12 cellular contexts compared by ENCODE assay signal in the genomic region with DNA sequence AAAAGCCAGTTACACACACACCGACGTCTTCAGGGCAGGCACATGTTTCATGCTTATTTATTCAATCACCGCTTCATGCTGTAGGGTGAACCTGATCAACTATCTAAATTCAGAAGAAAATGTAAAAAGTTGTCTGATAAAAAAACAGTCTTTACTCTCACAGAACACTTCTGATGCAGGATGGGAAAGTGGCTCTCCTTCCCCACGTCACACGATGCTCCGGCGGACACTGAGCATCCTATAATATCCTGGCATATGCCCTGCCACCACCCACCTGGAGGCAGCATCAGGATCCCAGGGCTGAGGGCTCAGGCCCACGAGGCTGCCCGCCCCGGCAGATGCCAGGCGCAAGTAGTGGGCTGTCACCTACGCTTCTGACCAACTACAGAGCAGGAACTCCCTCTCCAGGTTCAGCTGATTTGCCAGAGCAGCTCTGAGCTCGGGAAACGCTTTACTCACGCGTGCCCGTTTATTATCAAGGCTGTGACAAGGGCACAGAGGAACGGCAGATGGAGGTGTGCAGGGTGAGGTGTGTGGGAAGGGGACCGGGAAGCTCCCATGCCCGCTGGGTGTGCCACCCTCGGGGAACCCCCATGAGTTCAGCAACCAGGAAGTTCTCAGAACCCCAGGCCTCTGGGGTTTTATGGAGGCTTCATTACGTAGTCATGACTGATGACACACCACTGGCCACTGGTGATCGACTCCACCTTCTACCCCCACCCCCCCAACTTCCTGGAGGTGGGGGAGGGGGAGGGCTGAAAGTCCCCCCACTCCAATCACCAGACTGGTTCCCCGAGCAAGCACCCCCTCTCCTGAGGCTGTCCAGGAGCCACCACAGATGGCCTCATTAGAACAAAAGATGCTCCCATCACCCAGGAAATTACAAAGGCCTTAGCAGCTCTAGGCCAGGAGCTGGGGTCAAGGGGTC. TPM values are rescaled to one million over a fixed set of nuclear protein-coding genes. Genes with fewer than 3 reads are reported as not detected.
DNase-seq lines count a peak whose midpoint lies in the region; ATAC-seq and TF ChIP-seq lines count a peak whose summit lies in the region.
"Had no signal": no experiment of that assay in that cellular context is flagged by ENCODE, and none has a peak within 500 bp of the region (broad histone marks: within the 10 kb centered on the region; RNA-seq: fewer than 3 reads in every experiment).

No MANE protein-coding gene starts in this region.

- no peak overlapping the region for H3K4me3 Mint-ChIP-seq in activated naive CD8-positive, alpha-beta T cell treated with anti-CD3 and anti-CD28 coated beads, Interleukin-2, amount 50 U/mL, for 24 hours
- H3K4me3 Mint-ChIP-seq: activated naive CD4-positive, alpha-beta T cell treated with anti-CD3 and anti-CD28 coated beads, Interleukin-2, amount 10 ng/mL, durations not matched to agents 7 days and 5 days; WTC11 had no signal

- ATAC-seq in GM21825 (IDR thresholded peaks at IDR 0.05; ENCODE audit: unreplicated experiment) (peak; percentile 22), HG03565 (IDR thresholded peaks at IDR 0.05; ENCODE audit: unreplicated experiment) (no peak)
- ATAC-seq in activated naive CD8-positive, alpha-beta T cell treated with anti-CD3 and anti-CD28 coated beads, Interleukin-2, amount 50 U/mL, for 24 hours, result peak; percentile 13
- ATAC-seq: WTC11 had no signal

- peaks cover 38% of the 10 kb centered on the region for H3K36me3 Mint-ChIP-seq in activated naive CD8-positive, alpha-beta T cell treated with anti-CD3 and anti-CD28 coated beads, Interleukin-2, amount 50 U/mL, for 24 hours (ENCODE audit: low read depth)

- peak; percentile 45 for DNase-seq in ELR (ENCODE audit: low read depth)
- no peak for DNase-seq in activated naive CD8-positive, alpha-beta T cell treated with anti-CD3 and anti-CD28 coated beads, Interleukin-2, amount 50 U/mL, for 24 hours
- peak; percentile 43 for DNase-seq in sigmoid colon
- no peak for DNase-seq in islet precursor cell
- no peak for DNase-seq in COR-L47 (lab: John Stamatoyannopoulos, UW)
- DNase-seq: activated naive CD4-positive, alpha-beta T cell treated with anti-CD3 and anti-CD28 coated beads, Interleukin-2, amount 10 ng/mL, durations not matched to agents 7 days and 5 days; MM.1S; uterus had no signal

- no peak overlapping the region for H3K27ac ChIP-seq in sigmoid colon
- H3K27ac ChIP-seq: uterus had no signal

- no peaks in the 10 kb centered on the region for H3K4me1 ChIP-seq in sigmoid colon
- H3K4me1 ChIP-seq: uterus had no signal

- no peaks in the 10 kb centered on the region for H3K9me3 ChIP-seq in sigmoid colon
- H3K9me3 ChIP-seq: uterus had no signal

- TF ChIP-seq CTCF in sigmoid colon (IDR thresholded peaks at IDR 0.05), result no peak

- H3K36me3 ChIP-seq in sigmoid colon, result peaks cover 6 to 60% (median 29%) of the 10 kb centered on the region in 4 donors
- H3K36me3 ChIP-seq: uterus had no signal

- TF ChIP-seq EP300 in sigmoid colon (IDR thresholded peaks at IDR 0.05), result no peak

- H3K9me3 Mint-ChIP-seq in activated naive CD8-positive, alpha-beta T cell treated with anti-CD3 and anti-CD28 coated beads, Interleukin-2, amount 50 U/mL, for 24 hours, result no peaks in the 10 kb centered on the region
- H3K9me3 Mint-ChIP-seq: activated naive CD4-positive, alpha-beta T cell treated with anti-CD3 and anti-CD28 coated beads, Interleukin-2, amount 10 ng/mL, durations not matched to agents 7 days and 5 days had no signal

- TF ChIP-seq POLR2A in sigmoid colon (IDR thresholded peaks at IDR 0.05), result no peak

- intact Hi-C loops in sigmoid colon (cut with DNase I), result no loop called here

- peak overlapping the region; percentile 39 for H3K27ac Mint-ChIP-seq in activated naive CD8-positive, alpha-beta T cell treated with anti-CD3 and anti-CD28 coated beads, Interleukin-2, amount 50 U/mL, for 24 hours
- H3K27ac Mint-ChIP-seq: activated naive CD4-positive, alpha-beta T cell treated with anti-CD3 and anti-CD28 coated beads, Interleukin-2, amount 10 ng/mL, durations not matched to agents 7 days and 5 days; WTC11 had no signal

- H3K27me3 Mint-ChIP-seq in activated naive CD8-positive, alpha-beta T cell treated with anti-CD3 and anti-CD28 coated beads, Interleukin-2, amount 50 U/mL, for 24 hours, result no peaks in the 10 kb centered on the region
- H3K27me3 Mint-ChIP-seq: activated naive CD4-positive, alpha-beta T cell treated with anti-CD3 and anti-CD28 coated beads, Interleukin-2, amount 10 ng/mL, durations not matched to agents 7 days and 5 days had no signal

- whole genome bisulfite sequencing in sigmoid colon, 2 donors, result 61 to 76% methylated on average over 24 of the region's 24 CpGs

- no peaks in the 10 kb centered on the region for H3K27me3 ChIP-seq in sigmoid colon
- H3K27me3 ChIP-seq: dorsolateral prefrontal cortex, uterus had no signal

- no peak overlapping the region for H3K4me3 ChIP-seq in sigmoid colon
- H3K4me3 ChIP-seq: dorsolateral prefrontal cortex, uterus had no signal

- H3K4me1 Mint-ChIP-seq in activated naive CD8-positive, alpha-beta T cell treated with anti-CD3 and anti-CD28 coated beads, Interleukin-2, amount 50 U/mL, for 24 hours, result peaks cover 50% of the 10 kb centered on the region
- H3K4me1 Mint-ChIP-seq: WTC11 had no signal

RNA-seq across cellular contexts. Expression of gene SLC15A4, which starts 32.1 kb away (rescaled TPM):
- total RNA-seq in sigmoid colon, result 10 to 100 TPM; 19.4 to 42.0 (median 24.2) TPM
- polyA plus RNA-seq in sigmoid colon, result 10 to 100 TPM in 1 of 3 donors, 1 to 10 TPM in 2; 3.6 to 14.0 (median 3.7) TPM

Comparison
In these comparisons a context has a peak if more than half of its experiments do, and no peak if none do; other contexts are left out.
1. DNase-seq: peak in ELR (single experiment) and sigmoid colon (single experiment); none in activated naive CD8-positive, alpha-beta T cell treated with anti-CD3 and anti-CD28 coated beads, Interleukin-2, amount 50 U/mL, for 24 hours (single experiment), islet precursor cell (single experiment) and COR-L47 (single experiment).